Comparison of ENCODE assay signal across 17 cellular contexts in genomic region chr7:36260481-36260880, GRCh38.
DNase-seq lines count a peak whose midpoint lies in the region; ATAC-seq and TF ChIP-seq lines count a peak whose summit lies in the region.
"Had no signal": no experiment of that assay in that cellular context is flagged by ENCODE, and none has a peak within 500 bp of the region (broad histone marks: within the 10 kb centered on the region; RNA-seq: fewer than 3 reads in every experiment).

No MANE protein-coding gene starts in this region.

- H3K27ac ChIP-seq in hepatocyte, result peak overlapping the region; percentile 17
- no peak overlapping the region for H3K27ac ChIP-seq in naive thymus-derived CD4-positive, alpha-beta T cell (ENCODE audit: low read depth, low read length)
- H3K27ac ChIP-seq: body of pancreas, RWPE1 had no signal

- H3K27me3 Mint-ChIP-seq in naive thymus-derived CD4-positive, alpha-beta T cell, result peaks cover 0 to 10% (median 0%) of the 10 kb centered on the region in 5 donors
- H3K27me3 Mint-ChIP-seq: progenitor cell of endocrine pancreas had no signal

- peaks cover 6 to 12% (median 8%) of the 10 kb centered on the region in 5 donors for H3K36me3 Mint-ChIP-seq in naive thymus-derived CD4-positive, alpha-beta T cell

- TF ChIP-seq CTCF in GM12865 (IDR thresholded peaks at IDR 0.05; ENCODE audit: insufficient read depth, low read depth, low read length, missing control alignments) (no peak), hepatocyte (IDR thresholded peaks at IDR 0.05; ENCODE audit: poor library complexity) (no peak)

- ATAC-seq in GM21367 (IDR thresholded peaks at IDR 0.05; ENCODE audit: unreplicated experiment) (peak; percentile 57), HG03378 (IDR thresholded peaks at IDR 0.05; ENCODE audit: unreplicated experiment) (peak; percentile 48)
- ATAC-seq in naive thymus-derived CD4-positive, alpha-beta T cell, result no peak
- ATAC-seq: body of pancreas had no signal

- peaks cover 6 to 30% (median 16%) of the 10 kb centered on the region in 7 donors for H3K4me1 Mint-ChIP-seq in naive thymus-derived CD4-positive, alpha-beta T cell

- no peak overlapping the region for H3K4me3 Mint-ChIP-seq in naive thymus-derived CD4-positive, alpha-beta T cell
- H3K4me3 Mint-ChIP-seq: immature natural killer cell had no signal

- WGBS in hepatocyte (ENCODE audit: low lambda C conversion rate, missing lambda C conversion rate), result 87% methylated on average over 2 of the region's 2 CpGs

- no peaks in the 10 kb centered on the region for H4K20me1 ChIP-seq in hepatocyte (ENCODE audit: insufficient read depth, poor library complexity, severe bottlenecking)

- POLR2A ChIA-PET in naive thymus-derived CD4-positive, alpha-beta T cell (lab: Charles Lee), result no interaction called here

- peak; percentile 46 for DNase-seq in GM12865 (ENCODE audit: low read depth)
- DNase-seq in hepatocyte (ENCODE audit: low spot score), result no peak
- no peak for DNase-seq in DMS53 (lab: John Stamatoyannopoulos, UW)
- no peak for DNase-seq in NCI-H345 treated with DMSO at 0.1 percent for 48 hours (lab: John Stamatoyannopoulos, UW; ENCODE audit: unreplicated experiment)
- no peak for DNase-seq in naive thymus-derived CD4-positive, alpha-beta T cell
- DNase-seq in stimulated activated CD4-positive, alpha-beta T cell treated with anti-CD3 and anti-CD28 coated beads, Interleukin-2, amount 100 ng/mL, for 48 hours, result no peak
- DNase-seq: activated gamma-delta T cell; body of pancreas; DMS 273 treated with DMSO at 0.1 percent for 48 hours; effector memory CD4-positive, alpha-beta T cell; immature natural killer cell; T-helper 9 cell; upper lobe of left lung had no signal

- peak overlapping the region in 1 of 9 donors; percentile 34 for H3K27ac Mint-ChIP-seq in naive thymus-derived CD4-positive, alpha-beta T cell
- H3K27ac Mint-ChIP-seq: immature natural killer cell, progenitor cell of endocrine pancreas had no signal

- peaks cover 3 to 21% (median 9%) of the 10 kb centered on the region in 11 donors for H3K9me3 Mint-ChIP-seq in naive thymus-derived CD4-positive, alpha-beta T cell

- CTCF ChIA-PET in naive thymus-derived CD4-positive, alpha-beta T cell (lab: Charles Lee), result no interaction called here

- H3K4me1 ChIP-seq in hepatocyte (ENCODE audit: insufficient read depth), result peaks cover 24% of the 10 kb centered on the region
- H3K4me1 ChIP-seq in naive thymus-derived CD4-positive, alpha-beta T cell (ENCODE audit: control insufficient read depth in 2 of 2, insufficient read depth in 2 of 2, low read length in 2 of 2), result peaks cover 0 to 1% of the 10 kb centered on the region in 2 donors

- no peaks in the 10 kb centered on the region for H3K27me3 ChIP-seq in hepatocyte
- no peaks in the 10 kb centered on the region for H3K27me3 ChIP-seq in naive thymus-derived CD4-positive, alpha-beta T cell (ENCODE audit: control insufficient read depth in 2 of 2, insufficient read depth in 2 of 2, low read length in 2 of 2)
- H3K27me3 ChIP-seq: body of pancreas, upper lobe of left lung had no signal

- intact Hi-C loops in naive thymus-derived CD4-positive, alpha-beta T cell (cut with micrococcal nuclease), result no loop called here

- no peak overlapping the region for H2AFZ ChIP-seq in hepatocyte

- no peak overlapping the region for H3K4me2 ChIP-seq in hepatocyte

- no peaks in the 10 kb centered on the region for H3K36me3 ChIP-seq in hepatocyte (replicated peaks; ENCODE audit: insufficient read depth, low read depth)
- no peaks in the 10 kb centered on the region for H3K36me3 ChIP-seq in naive thymus-derived CD4-positive, alpha-beta T cell (ENCODE audit: control insufficient read depth in 2 of 3, insufficient read depth in 3 of 3, low read length in 3 of 3)
- H3K36me3 ChIP-seq: upper lobe of left lung had no signal

- H3K79me2 ChIP-seq in hepatocyte, result peaks cover 15% of the 10 kb centered on the region

- no peaks in the 10 kb centered on the region for H3K9me2 ChIP-seq in hepatocyte (replicated peaks; ENCODE audit: insufficient read depth)

- no peak overlapping the region for H3K4me3 ChIP-seq in GM12865 (ENCODE audit: low read depth, low read length)
- H3K4me3 ChIP-seq in hepatocyte, result no peak overlapping the region
- H3K4me3 ChIP-seq in naive thymus-derived CD4-positive, alpha-beta T cell (ENCODE audit: low read length), result no peak overlapping the region
- H3K4me3 ChIP-seq: body of pancreas, upper lobe of left lung had no signal

- no peaks in the 10 kb centered on the region for H3K9me3 ChIP-seq in hepatocyte (ENCODE audit: low read depth)
- no peaks in the 10 kb centered on the region for H3K9me3 ChIP-seq in naive thymus-derived CD4-positive, alpha-beta T cell (ENCODE audit: control insufficient read depth in 2 of 3, low read length in 3 of 3)
- H3K9me3 ChIP-seq: body of pancreas, upper lobe of left lung had no signal
